In the genomic region with DNA sequence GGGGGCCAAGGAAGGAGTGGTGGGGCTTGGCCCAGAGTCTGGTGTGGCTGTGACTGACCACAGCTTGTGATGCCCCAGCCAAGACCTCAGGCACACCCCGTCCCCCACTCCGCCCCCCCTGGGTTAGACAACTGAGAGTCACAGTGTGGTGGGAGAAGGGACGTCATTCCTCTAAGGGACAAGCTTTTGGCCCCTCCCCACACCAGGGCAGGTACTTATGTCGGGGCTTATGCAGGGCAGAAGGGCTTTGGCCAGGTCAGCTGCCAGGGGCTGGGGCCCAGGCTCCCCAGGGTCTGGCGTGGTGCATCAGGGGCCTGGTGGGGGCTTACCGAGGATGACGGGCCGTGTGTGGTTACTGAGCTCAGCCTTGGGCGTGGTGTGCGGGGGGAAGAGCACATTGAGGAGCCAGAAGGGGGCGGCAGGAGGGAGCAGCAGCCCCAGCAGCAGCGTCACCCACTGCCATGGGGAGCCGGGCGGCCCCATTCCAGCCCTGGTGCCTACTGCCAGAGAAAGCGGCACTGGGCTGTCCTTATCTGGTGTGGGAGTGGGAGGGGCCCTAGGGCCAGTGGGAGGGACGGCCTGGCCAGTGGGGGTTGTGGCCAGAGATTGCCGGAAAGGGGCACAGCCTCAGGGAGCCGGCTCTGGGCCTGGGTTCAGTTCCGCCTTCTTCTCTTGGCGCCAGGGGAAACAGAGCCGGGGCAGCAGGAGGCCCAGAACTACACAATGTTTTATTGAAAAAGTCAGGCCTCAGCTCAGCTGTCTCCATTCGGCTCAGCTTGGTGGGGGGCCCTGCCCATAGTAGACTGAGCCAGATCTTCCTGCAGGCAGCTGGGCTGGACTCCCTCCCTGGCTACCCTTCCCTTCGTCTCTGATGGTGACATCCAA, we compare ENCODE assay signal across 8 cellular contexts. TPM values are rescaled to one million over a fixed set of nuclear protein-coding genes. Genes with fewer than 3 reads are reported as not detected.
DNase-seq lines count a peak whose midpoint lies in the region; ATAC-seq and TF ChIP-seq lines count a peak whose summit lies in the region.
"Had no signal": no experiment of that assay in that cellular context is flagged by ENCODE, and none has a peak within 500 bp of the region (broad histone marks: within the 10 kb centered on the region; RNA-seq: fewer than 3 reads in every experiment).

A gene with protein sequence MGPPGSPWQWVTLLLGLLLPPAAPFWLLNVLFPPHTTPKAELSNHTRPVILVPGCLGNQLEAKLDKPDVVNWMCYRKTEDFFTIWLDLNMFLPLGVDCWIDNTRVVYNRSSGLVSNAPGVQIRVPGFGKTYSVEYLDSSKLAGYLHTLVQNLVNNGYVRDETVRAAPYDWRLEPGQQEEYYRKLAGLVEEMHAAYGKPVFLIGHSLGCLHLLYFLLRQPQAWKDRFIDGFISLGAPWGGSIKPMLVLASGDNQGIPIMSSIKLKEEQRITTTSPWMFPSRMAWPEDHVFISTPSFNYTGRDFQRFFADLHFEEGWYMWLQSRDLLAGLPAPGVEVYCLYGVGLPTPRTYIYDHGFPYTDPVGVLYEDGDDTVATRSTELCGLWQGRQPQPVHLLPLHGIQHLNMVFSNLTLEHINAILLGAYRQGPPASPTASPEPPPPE (minus strand): TSS at position 502 of the 885 bp plus-strand sequence. CDS start 19 bp downstream, at position 483.

- H3K36me3 ChIP-seq in colonic mucosa (peaks cover 4% of the 10 kb centered on the region), thoracic aorta (peaks cover 71% of the 10 kb centered on the region)

- POLR2A ChIA-PET in RWPE1 (lab: Yijun Ruan, JAX; ENCODE audit: low non-redundant PET): no interaction called here

- DNase-seq in RWPE1 (ENCODE audit: low spot score) (no peak), colonic mucosa (no peak), medulla oblongata (ENCODE audit: extremely low spot score) (peak; percentile 91), thoracic aorta (ENCODE audit: low spot score) (no peak), DMS53 treated with DMSO at 0.1 percent for 48 hours (lab: John Stamatoyannopoulos, UW; ENCODE audit: unreplicated experiment) (no peak), NCI-H2081 (lab: John Stamatoyannopoulos, UW) (no peak), T1000 (lab: John Stamatoyannopoulos, UW) (no peak)
- DNase-seq: T-helper 17 cell had no signal

- H3K4me1 ChIP-seq in colonic mucosa (no peaks in the 10 kb centered on the region), thoracic aorta (ENCODE audit: control insufficient read depth in 1 of 2, low read depth in 2 of 2) (peaks cover 12 to 20% of the 10 kb centered on the region in 2 donors)

- H3K27ac ChIP-seq in RWPE1 (peak within 1 kb of the TSS; percentile 64), colonic mucosa (peak within 1 kb of the TSS; percentile 40), thoracic aorta (peak within 1 kb of the TSS; percentile 84 to 90)

- H3K27me3 ChIP-seq in colonic mucosa (no peaks in the 10 kb centered on the region), thoracic aorta (replicated peaks; ENCODE audit: insufficient read depth) (no peaks in the 10 kb centered on the region)

- TF ChIP-seq CTCF in RWPE1 (conservative IDR thresholded peaks at IDR 0.05; ENCODE audit: low read depth) (no peak), colonic mucosa (IDR thresholded peaks at IDR 0.05) (no peak), thoracic aorta (IDR thresholded peaks at IDR 0.05) (no peak)

- peak; percentile 56 for ATAC-seq in thoracic aorta (ENCODE audit: insufficient number of reproducible peaks, low FRiP score, low read depth)
- ATAC-seq: T-helper 17 cell had no signal

- intact Hi-C loops in colonic mucosa (cut with DNase I): no loop called here

- H3K9me3 ChIP-seq in colonic mucosa (no peaks in the 10 kb centered on the region), thoracic aorta (no peaks in the 10 kb centered on the region)

- peak within 1 kb of the TSS in 1 of 2 donors; percentile 24 for H3K9ac ChIP-seq in colonic mucosa (ENCODE audit: low read depth in 2 of 2, low read length in 2 of 2)

- H3K4me3 ChIP-seq in colonic mucosa (no peak within 1 kb of the TSS), thoracic aorta (peak within 1 kb of the TSS; percentile 24)

- CTCF ChIA-PET in RWPE1 (lab: Yijun Ruan, JAX): interaction anchor here (0.7 to 1.0 kb wide), 2 partner anchors 127 to 544 kb away, joined by 3 to 4 read pairs; no protein-coding TSS in a partner anchor

RNA-seq across cellular contexts. Expression of the gene that starts here (rescaled TPM):
- total RNA-seq in colonic mucosa (1 to 10 TPM; 3.4 to 3.6 TPM), thoracic aorta (10 to 100 TPM; 28.1 to 46.6 TPM)

Comparison
In these comparisons a context has a peak if more than half of its experiments do, and no peak if none do; other contexts are left out.
1. RNA of the gene that starts here (total RNA-seq): 28.1 to 46.6 TPM in thoracic aorta; 3.4 to 3.6 TPM in colonic mucosa; every median in the first group is over 4 times any median in the second.
2. Peak in every context shown above with its lines, with median percentiles within 50 percentile points of each other: H3K27ac ChIP-seq.